ENCODE assay signal across 12 cellular contexts in genomic region chr13:33230178-33230881, GRCh38. TPM values are rescaled to one million over a fixed set of nuclear protein-coding genes. Genes with fewer than 3 reads are reported as not detected.
DNase-seq lines count a peak whose midpoint lies in the region; ATAC-seq and TF ChIP-seq lines count a peak whose summit lies in the region.
"Had no signal": no experiment of that assay in that cellular context is flagged by ENCODE, and none has a peak within 500 bp of the region (broad histone marks: within the 10 kb centered on the region; RNA-seq: fewer than 3 reads in every experiment).

No MANE protein-coding gene starts in this region.

- TF ChIP-seq POLR2A in gastrocnemius medialis (IDR thresholded peaks at IDR 0.05), result no peak

- H3K36me3 ChIP-seq in adipocyte (ENCODE audit: control insufficient read depth, insufficient read depth, low read length, severe bottlenecking), result no peaks in the 10 kb centered on the region
- no peaks in the 10 kb centered on the region for H3K36me3 ChIP-seq in gastrocnemius medialis
- H3K36me3 ChIP-seq: HAP-1 had no signal

- H3K9me3 ChIP-seq in adipocyte (ENCODE audit: control insufficient read depth, low read length) (no peaks in the 10 kb centered on the region), gastrocnemius medialis (no peaks in the 10 kb centered on the region)
- H3K9me3 ChIP-seq: HAP-1 had no signal

- in situ Hi-C loops in gastrocnemius medialis (cut with MboI; ENCODE audit: low sequenced_read_pairs in 4 of 4), result loop anchor here in 2 of 4 donors (25.0 kb wide), 2 partner anchors 307 to 482 kb away; no protein-coding TSS in a partner anchor

- H3K4me3 ChIP-seq in adipocyte (ENCODE audit: low read length) (peak overlapping the region; percentile 23), fibroblast of the aortic adventitia (ENCODE audit: low read depth, low read length) (no peak overlapping the region), gastrocnemius medialis (no peak overlapping the region)
- H3K4me3 ChIP-seq: HAP-1, PC-9 had no signal

- no peak for ATAC-seq in gastrocnemius medialis
- ATAC-seq in GM19463 (IDR thresholded peaks at IDR 0.05; ENCODE audit: unreplicated experiment), result no peak

- peak; percentile 88 for DNase-seq in ELR (ENCODE audit: low read depth)
- peak; percentile 66 for DNase-seq in adipocyte (ENCODE audit: low read depth)
- peak; percentile 64 for DNase-seq in fibroblast of the aortic adventitia (ENCODE audit: low read depth)
- DNase-seq in gastrocnemius medialis, result no peak
- DNase-seq in NCI-H1417 (lab: John Stamatoyannopoulos, UW), result no peak
- DNase-seq in DMS 273 (lab: John Stamatoyannopoulos, UW; ENCODE audit: unreplicated experiment), result no peak
- DNase-seq in iPS-NIHi7 (ENCODE audit: extremely low spot score), result no peak
- DNase-seq: activated CD4-positive, alpha-beta T cell treated with anti-CD3 and anti-CD28 coated beads for 1 hour; COR-L47; PC-9 had no signal

- intact Hi-C loops in gastrocnemius medialis (cut with DNase I; ENCODE audit: low total_unique reads), result no loop called here

- H3K27me3 ChIP-seq in adipocyte (replicated peaks; ENCODE audit: control insufficient read depth, insufficient read depth, low read length), result no peaks in the 10 kb centered on the region
- H3K27me3 ChIP-seq in gastrocnemius medialis, result no peaks in the 10 kb centered on the region

- peak overlapping the region; percentile 19 for H3K9ac ChIP-seq in adipocyte (ENCODE audit: low read length)

- peaks cover 61% of the 10 kb centered on the region for H3K4me1 ChIP-seq in adipocyte (ENCODE audit: control insufficient read depth, insufficient read depth, low read length)
- H3K4me1 ChIP-seq in gastrocnemius medialis, result peaks cover 25 to 51% of the 10 kb centered on the region in 2 donors
- H3K4me1 ChIP-seq: HAP-1 had no signal

- H3K27ac ChIP-seq in gastrocnemius medialis, result peak overlapping the region; percentile 35 to 63 (median 46)
- H3K27ac ChIP-seq: PC-9 had no signal

- TF ChIP-seq CTCF in fibroblast of the aortic adventitia (IDR thresholded peaks at IDR 0.05; ENCODE audit: insufficient read depth, low read length) (no peak), gastrocnemius medialis (IDR thresholded peaks at IDR 0.05 in 4 of 5, conservative IDR thresholded peaks at IDR 0.05 in 1 of 5) (no peak)

RNA-seq across cellular contexts. Expression of gene STARD13, which starts 55.2 kb away (rescaled TPM):
- total RNA-seq in fibroblast of the aortic adventitia (ENCODE audit: low replicate concordance) (7.8 and 11.0 TPM in 2 replicates), gastrocnemius medialis (10 to 100 TPM in 2 of 4 donors, 1 to 10 TPM in 2; 7.7 to 19.3 (median 12.0) TPM)

Comparison
In these comparisons a context has a peak if more than half of its experiments do, and no peak if none do; other contexts are left out.
1. DNase-seq: peak in ELR (single experiment), adipocyte (single experiment) and fibroblast of the aortic adventitia (single experiment); none in gastrocnemius medialis (0 of 2), NCI-H1417 (0 of 3), DMS 273 (single experiment) and iPS-NIHi7 (single experiment).